Comparison of ENCODE assay signal across 19 cellular contexts in the genomic region with DNA sequence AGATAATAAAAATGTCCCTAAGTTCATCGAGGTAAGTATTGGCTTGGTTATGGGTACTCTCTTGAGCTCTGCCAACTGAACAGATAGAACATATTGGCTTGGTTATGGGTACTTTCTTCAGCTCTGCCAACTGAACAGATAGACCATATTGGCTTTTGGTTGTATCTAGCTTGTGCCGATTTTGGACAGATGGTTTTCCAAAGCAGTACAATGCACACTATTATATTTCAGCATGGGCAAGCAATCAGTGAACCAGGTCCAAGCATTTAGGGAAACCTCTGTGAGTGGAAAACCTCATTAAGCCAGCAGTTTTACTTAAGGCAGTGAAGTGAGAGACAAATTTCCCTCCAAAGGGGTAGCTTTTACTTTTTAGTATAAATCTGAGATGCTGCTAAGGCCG.
"Had no signal": no experiment of that assay in that cellular context is flagged by ENCODE, and none has a peak within 500 bp of the region (broad histone marks: within the 10 kb centered on the region; RNA-seq: fewer than 3 reads in every experiment).

No MANE protein-coding gene starts in this region.

- H3K4me2 ChIP-seq: KMS-11 had no signal

- H3K27ac ChIP-seq: HL-60, KMS-11, SJSA1, SK-N-MC had no signal

- H3K27me3 ChIP-seq: SJSA1 had no signal

- H3K36me3 ChIP-seq: SJSA1 had no signal

- DNase-seq: Kasumi-1, MM.1S, NCI-H1092 treated with DMSO at 0.1 percent for 48 hours, NCI-H1436, NCI-H187 treated with DMSO at 0.1 percent for 48 hours, NCI-H2029 treated with DMSO at 0.1 percent for 48 hours, NCI-H226, NCI-H510A, NCI-H526 treated with DMSO at 0.1 percent for 48 hours, NCI-H774, Right ventricle myocardium superior, RPMI8226, SIG-M5 had no signal

- H3K9ac ChIP-seq: KMS-11 had no signal

- H3K36me3 Mint-ChIP-seq: IgD-negative memory B cell had no signal

- H3K27ac Mint-ChIP-seq: IgD-negative memory B cell had no signal

- ATAC-seq: K562 had no signal

- H3K4me3 Mint-ChIP-seq: IgD-negative memory B cell had no signal

- H3K4me1 Mint-ChIP-seq: IgD-negative memory B cell had no signal

- H3K27me3 Mint-ChIP-seq: IgD-negative memory B cell had no signal

- H3K4me1 ChIP-seq: SJSA1 had no signal

- H3K4me3 ChIP-seq: K562, SJSA1, SK-N-MC had no signal
